8 cellular contexts compared by ENCODE assay signal in genomic region chr19:17829855-17830566, GRCh38. TPM values are rescaled to one million over a fixed set of nuclear protein-coding genes. Genes with fewer than 3 reads are reported as not detected.
DNase-seq lines count a peak whose midpoint lies in the region; ATAC-seq, FAIRE-seq and TF ChIP-seq lines count a peak whose summit lies in the region.

No MANE protein-coding gene starts in this region.

- peaks cover 1% of the 10 kb centered on the region for H3K9me3 Mint-ChIP-seq in activated CD8-positive, alpha-beta T cell treated with anti-CD3 and anti-CD28 coated beads for 36 hours

- no peak overlapping the region for H3K4me3 Mint-ChIP-seq in activated CD8-positive, alpha-beta T cell treated with anti-CD3 and anti-CD28 coated beads for 36 hours

- peak overlapping the region; percentile 57 for H3K4me3 ChIP-seq in iPS-18c (ENCODE audit: insufficient read depth, low read depth, low read length)

- POLR2A ChIA-PET in activated CD8-positive, alpha-beta T cell treated with anti-CD3 and anti-CD28 coated beads for 36 hours (lab: Charles Lee), result interaction anchor here (1.2 to 3.0 kb wide), 3 partner anchors 9 to 35 kb away, joined by 3 to 11 read pairs (median 6); no protein-coding TSS in a partner anchor

- H3K9me3 ChIP-seq in iPS-18c (ENCODE audit: control insufficient read depth, insufficient read depth, low read length), result peaks cover 3% of the 10 kb centered on the region

- TF ChIP-seq CTCF in activated CD8-positive, alpha-beta T cell treated with anti-CD3 and anti-CD28 coated beads for 36 hours (IDR thresholded peaks at IDR 0.05), result no peak

- H3K36me3 Mint-ChIP-seq in activated CD8-positive, alpha-beta T cell treated with anti-CD3 and anti-CD28 coated beads for 36 hours (ENCODE audit: low read depth), result peaks cover 58% of the 10 kb centered on the region

- intact Hi-C loops in left cardiac atrium (cut with DNase I), result no loop called here
- intact Hi-C loops in cardiac septum (cut with DNase I), result no loop called here
- intact Hi-C loops in activated CD8-positive, alpha-beta T cell treated with anti-CD3 and anti-CD28 coated beads for 36 hours (cut with micrococcal nuclease), result no loop called here

- H3K27ac Mint-ChIP-seq in activated CD8-positive, alpha-beta T cell treated with anti-CD3 and anti-CD28 coated beads for 36 hours, result no peak overlapping the region

- CTCF ChIA-PET in activated CD8-positive, alpha-beta T cell treated with anti-CD3 and anti-CD28 coated beads for 36 hours (lab: Charles Lee), result no interaction called here

- H3K4me1 Mint-ChIP-seq in activated CD8-positive, alpha-beta T cell treated with anti-CD3 and anti-CD28 coated beads for 36 hours (ENCODE audit: low read depth), result peaks cover 3% of the 10 kb centered on the region

- no peaks in the 10 kb centered on the region for H3K27me3 Mint-ChIP-seq in activated CD8-positive, alpha-beta T cell treated with anti-CD3 and anti-CD28 coated beads for 36 hours

- FAIRE-seq in urothelium cell line (lab: Jason Lieb, UNC), result no peak

- ATAC-seq in left cardiac atrium (peak; percentile 35 to 64), SK-N-SH treated with all-trans-retinoic acid at 6 μM for 48 hours (peak; percentile 71), GM19395 (IDR thresholded peaks at IDR 0.05; ENCODE audit: unreplicated experiment) (no peak)
- ATAC-seq in activated CD8-positive, alpha-beta T cell treated with anti-CD3 and anti-CD28 coated beads for 36 hours, result no peak

- DNase-seq in left cardiac atrium, result peak; percentile 65
- no peak for DNase-seq in cardiac septum (ENCODE audit: low spot score)
- DNase-seq in urothelium cell line (ENCODE audit: low spot score), result peak; percentile 69
- DNase-seq in activated CD8-positive, alpha-beta T cell treated with anti-CD3 and anti-CD28 coated beads for 36 hours, result no peak
- DNase-seq in NCI-H1436 treated with DMSO at 0.1 percent for 48 hours (lab: John Stamatoyannopoulos, UW), result no peak

TF ChIP-seq in SK-N-SH treated with all-trans-retinoic acid at 6 μM for 48 hours, 23 proteins besides CTCF, POLR2A, EP300 and RAD21:
- TF ChIP-seq ZNF70 (CRISPR knock-in tag; IDR thresholded peaks at IDR 0.05) (no peak), ZNF565 (CRISPR knock-in tag; conservative IDR thresholded peaks at IDR 0.05; ENCODE audit: low read depth) (0 out of 2 replicates have a peak, but pooled peaks have one; percentile 48), RARB (CRISPR knock-in tag; IDR thresholded peaks at IDR 0.05) (no peak), TSHZ2 (CRISPR knock-in tag; IDR thresholded peaks at IDR 0.05) (peak; percentile 35; the same call in 1 of the 2 replicates), SNAI2 (CRISPR knock-in tag; IDR thresholded peaks at IDR 0.05) (peak; percentile 70; the same call in 1 of the 2 replicates), ZFP3 (CRISPR knock-in tag; IDR thresholded peaks at IDR 0.05) (0 out of 2 replicates have a peak, but pooled peaks have one; percentile 55), ZC3H10 (CRISPR knock-in tag; IDR thresholded peaks at IDR 0.05) (no peak), ZNF8 (CRISPR knock-in tag; IDR thresholded peaks at IDR 0.05) (0 out of 2 replicates have a peak, but pooled peaks have one; percentile 23)

RNA-seq across cellular contexts. Expression of gene INSL3, which starts 8.7 kb away (rescaled TPM):
- total RNA-seq in left cardiac atrium (not detected), cardiac septum (not detected)
- total RNA-seq in activated CD8-positive, alpha-beta T cell treated with anti-CD3 and anti-CD28 coated beads for 36 hours, result 1 to 10 TPM; 5.9 to 6.9 TPM

RNA-seq across cellular contexts. Expression of gene JAK3, which starts 17.8 kb away (rescaled TPM):
- total RNA-seq in left cardiac atrium, result 1 to 10 TPM; 4.2 to 7.0 TPM
- 6.2 TPM for total RNA-seq in cardiac septum
- total RNA-seq in activated CD8-positive, alpha-beta T cell treated with anti-CD3 and anti-CD28 coated beads for 36 hours, result 100 to 1,000 TPM; 120 to 126 TPM

RNA-seq across cellular contexts. Expression of gene RPL18A, which starts 29.7 kb away (rescaled TPM):
- total RNA-seq in left cardiac atrium (1,000 to 10,000 TPM; 1,009 to 1,051 TPM), cardiac septum (669 TPM)
- total RNA-seq in activated CD8-positive, alpha-beta T cell treated with anti-CD3 and anti-CD28 coated beads for 36 hours, result 1,000 to 10,000 TPM; 3,663 to 3,679 TPM

RNA-seq across cellular contexts. Expression of gene B3GNT3, which starts 35.1 kb away (rescaled TPM):
- under 1 TPM in 1 of 2 donors, not detected in 1; 0.18 TPM for total RNA-seq in left cardiac atrium
- total RNA-seq in cardiac septum, result not detected
- under 1 TPM in 1 of 2 experiments, not detected in 1; 0.20 TPM for total RNA-seq in activated CD8-positive, alpha-beta T cell treated with anti-CD3 and anti-CD28 coated beads for 36 hours

RNA-seq across cellular contexts. Expression of gene SLC5A5, which starts 41.7 kb away (rescaled TPM):
- total RNA-seq in left cardiac atrium, result not detected
- total RNA-seq in cardiac septum, result not detected
- under 1 TPM; 0.87 to 0.99 TPM for total RNA-seq in activated CD8-positive, alpha-beta T cell treated with anti-CD3 and anti-CD28 coated beads for 36 hours

Comparison
In these comparisons a context has a peak if more than half of its experiments do, and no peak if none do; other contexts are left out.
1. DNase-seq: peak in left cardiac atrium (single experiment) and urothelium cell line (single experiment); none in cardiac septum (single experiment), activated CD8-positive, alpha-beta T cell treated with anti-CD3 and anti-CD28 coated beads for 36 hours (single experiment) and NCI-H1436 treated with DMSO at 0.1 percent for 48 hours (single experiment).
2. ATAC-seq: peak in left cardiac atrium (2 of 2) and SK-N-SH treated with all-trans-retinoic acid at 6 μM for 48 hours (single experiment); none in activated CD8-positive, alpha-beta T cell treated with anti-CD3 and anti-CD28 coated beads for 36 hours (single experiment) and GM19395 (single experiment).
3. RNA of gene JAK3, which starts 17.8 kb away (total RNA-seq): 120 to 126 TPM in activated CD8-positive, alpha-beta T cell treated with anti-CD3 and anti-CD28 coated beads for 36 hours; 4.2 to 7.0 TPM in left cardiac atrium and 6.2 TPM in cardiac septum (single experiment); every median in the first group is over 10 times any median in the second.